In genomic region chr4:159674241-159674640, GRCh38 we compare ENCODE assay signal across 29 cellular contexts.
"Had no signal": no experiment of that assay in that cellular context is flagged by ENCODE, and none has a peak within 500 bp of the region (broad histone marks: within the 10 kb centered on the region; RNA-seq: fewer than 3 reads in every experiment).

No MANE protein-coding gene starts in this region.

- H3K4me3 ChIP-seq: stomach, suprapubic skin, testis, thoracic aorta, thyroid gland, tibial artery, tibial nerve, transverse colon, upper lobe of left lung, upper lobe of right lung, uterus, vagina had no signal

- H3K9me3 Mint-ChIP-seq: stimulated activated memory B cell treated with anti-CD40 and anti-IgM and Interleukin-4, amounts not matched to agents 10 μg/mL and 1 μg/mL and 100 μg/mL, for 72 hours; stimulated activated naive B cell treated with anti-CD40 and anti-IgM and Interleukin-4, amounts not matched to agents 10 μg/mL and 1 μg/mL and 100 μg/mL, for 72 hours; stimulated activated naive CD8-positive, alpha-beta T cell treated with anti-CD3 and anti-CD28 coated beads, Interleukin-15, amount 100 ng/mL, for 72 hours; stimulated activated naive CD8-positive, alpha-beta T cell treated with anti-CD3 and anti-CD28 coated beads, Interleukin-15, Interleukin-2, amounts not matched to agents 100 ng/mL and 50 ng/mL, for 24 hours; type B pancreatic cell had no signal

- H3K27ac Mint-ChIP-seq: stimulated activated effector memory CD8-positive, alpha-beta T cell treated with anti-CD3 and anti-CD28 coated beads, Interleukin-12 subunit alpha, Interleukin-12 subunit beta, amount 100 ng/mL, for 72 hours; stimulated activated memory B cell treated with anti-CD40 and anti-IgM and Interleukin-4, amounts not matched to agents 10 μg/mL and 1 μg/mL and 100 μg/mL, for 72 hours; stimulated activated naive B cell treated with anti-CD40 and anti-IgM and Interleukin-4, amounts not matched to agents 10 μg/mL and 1 μg/mL and 100 μg/mL, for 72 hours; stimulated activated naive CD8-positive, alpha-beta T cell treated with anti-CD3 and anti-CD28 coated beads, Interleukin-15, amount 100 ng/mL, for 72 hours; stimulated activated naive CD8-positive, alpha-beta T cell treated with anti-CD3 and anti-CD28 coated beads, Interleukin-15, Interleukin-2, amounts not matched to agents 100 ng/mL and 50 ng/mL, for 24 hours; type B pancreatic cell had no signal

- H3K4me1 Mint-ChIP-seq: stimulated activated effector memory CD8-positive, alpha-beta T cell treated with anti-CD3 and anti-CD28 coated beads, Interleukin-12 subunit alpha, Interleukin-12 subunit beta, amount 100 ng/mL, for 72 hours; stimulated activated memory B cell treated with anti-CD40 and anti-IgM and Interleukin-4, amounts not matched to agents 10 μg/mL and 1 μg/mL and 100 μg/mL, for 72 hours; stimulated activated naive B cell treated with anti-CD40 and anti-IgM and Interleukin-4, amounts not matched to agents 10 μg/mL and 1 μg/mL and 100 μg/mL, for 72 hours; stimulated activated naive CD8-positive, alpha-beta T cell treated with anti-CD3 and anti-CD28 coated beads, Interleukin-15, amount 100 ng/mL, for 72 hours had no signal

- H3K27me3 Mint-ChIP-seq: stimulated activated memory B cell treated with anti-CD40 and anti-IgM and Interleukin-4, amounts not matched to agents 10 μg/mL and 1 μg/mL and 100 μg/mL, for 72 hours; stimulated activated naive B cell treated with anti-CD40 and anti-IgM and Interleukin-4, amounts not matched to agents 10 μg/mL and 1 μg/mL and 100 μg/mL, for 72 hours; stimulated activated naive CD8-positive, alpha-beta T cell treated with anti-CD3 and anti-CD28 coated beads, Interleukin-15, amount 100 ng/mL, for 72 hours; stimulated activated naive CD8-positive, alpha-beta T cell treated with anti-CD3 and anti-CD28 coated beads, Interleukin-15, Interleukin-2, amounts not matched to agents 100 ng/mL and 50 ng/mL, for 24 hours; type B pancreatic cell had no signal

- H3K9me3 ChIP-seq: stomach, suprapubic skin, testis, thoracic aorta, thyroid gland, tibial artery, tibial nerve, transverse colon, upper lobe of left lung, upper lobe of right lung, uterus, vagina had no signal

- H3K27ac ChIP-seq: stomach, suprapubic skin, testis, thoracic aorta, thyroid gland, tibial artery, tibial nerve, transverse colon, upper lobe of left lung, upper lobe of right lung, uterus, vagina had no signal

- H3K36me3 ChIP-seq: stomach, suprapubic skin, thoracic aorta, thyroid gland, tibial artery, tibial nerve, transverse colon, upper lobe of left lung, upper lobe of right lung, uterus, vagina had no signal

- H3K4me3 Mint-ChIP-seq: stimulated activated effector memory CD8-positive, alpha-beta T cell treated with anti-CD3 and anti-CD28 coated beads, Interleukin-12 subunit alpha, Interleukin-12 subunit beta, amount 100 ng/mL, for 72 hours; stimulated activated memory B cell treated with anti-CD40 and anti-IgM and Interleukin-4, amounts not matched to agents 10 μg/mL and 1 μg/mL and 100 μg/mL, for 72 hours; stimulated activated naive B cell treated with anti-CD40 and anti-IgM and Interleukin-4, amounts not matched to agents 10 μg/mL and 1 μg/mL and 100 μg/mL, for 72 hours; stimulated activated naive CD8-positive, alpha-beta T cell treated with anti-CD3 and anti-CD28 coated beads, Interleukin-15, amount 100 ng/mL, for 72 hours; stimulated activated naive CD8-positive, alpha-beta T cell treated with anti-CD3 and anti-CD28 coated beads, Interleukin-15, Interleukin-2, amounts not matched to agents 100 ng/mL and 50 ng/mL, for 24 hours; type B pancreatic cell had no signal

- ATAC-seq: stimulated activated effector memory CD8-positive, alpha-beta T cell treated with anti-CD3 and anti-CD28 coated beads, Interleukin-12 subunit alpha, Interleukin-12 subunit beta, amount 100 ng/mL, for 72 hours; stimulated activated memory B cell treated with anti-CD40 and anti-IgM and Interleukin-4, amounts not matched to agents 10 μg/mL and 1 μg/mL and 100 μg/mL, for 72 hours; stimulated activated naive B cell treated with anti-CD40 and anti-IgM and Interleukin-4, amounts not matched to agents 10 μg/mL and 1 μg/mL and 100 μg/mL, for 72 hours; stimulated activated naive CD8-positive, alpha-beta T cell treated with anti-CD3 and anti-CD28 coated beads, Interleukin-15, amount 100 ng/mL, for 72 hours; stimulated activated naive CD8-positive, alpha-beta T cell treated with anti-CD3 and anti-CD28 coated beads, Interleukin-15, Interleukin-2, amounts not matched to agents 100 U/mL and 50 U/mL, for 24 hours; upper lobe of right lung had no signal

- DNase-seq: stimulated activated CD4-positive, alpha-beta T cell treated with anti-CD3 and anti-CD28 coated beads, Interleukin-2, amount 100 ng/mL, for 48 hours; stimulated activated CD4-positive, alpha-beta T cell treated with anti-CD3 and anti-CD28 coated beads, Interleukin-4, amount 100 ng/mL, for 1 hour; stimulated activated CD4-positive, alpha-beta T cell treated with anti-CD3 and anti-CD28 coated beads, Interleukin-4, amount 100 ng/mL, for 24 hours; stimulated activated CD4-positive, alpha-beta T cell treated with anti-CD3 and anti-CD28 coated beads, Interleukin-4, amount 100 ng/mL, for 4 hours; stimulated activated CD8-positive, alpha-beta memory T cell treated with anti-CD3 and anti-CD28 coated beads, Interleukin-4, amount 100 ng/mL, for 48 hours; stimulated activated naive B cell treated with anti-CD40 and anti-IgM and Interleukin-4, amounts not matched to agents 10 μg/mL and 1 μg/mL and 100 μg/mL, for 72 hours; stimulated activated naive CD4-positive, alpha-beta T cell; stimulated activated naive CD4-positive, alpha-beta T cell treated with Interleukin-2 at 50 U/mL for 16 hours; stimulated activated naive CD8-positive, alpha-beta T cell treated with anti-CD3 and anti-CD28 coated beads, Interleukin-15, amount 100 ng/mL, for 72 hours; stimulated activated naive CD8-positive, alpha-beta T cell treated with anti-CD3 and anti-CD28 coated beads, Interleukin-15, Interleukin-2, amounts not matched to agents 100 U/mL and 50 U/mL, for 24 hours; stomach; substantia nigra; testis; thyroid gland; tibial artery; transverse colon; trophoblast cell; upper lobe of right lung; uterus had no signal

- H3K36me3 Mint-ChIP-seq: stimulated activated effector memory CD8-positive, alpha-beta T cell treated with anti-CD3 and anti-CD28 coated beads, Interleukin-12 subunit alpha, Interleukin-12 subunit beta, amount 100 ng/mL, for 72 hours; stimulated activated memory B cell treated with anti-CD40 and anti-IgM and Interleukin-4, amounts not matched to agents 10 μg/mL and 1 μg/mL and 100 μg/mL, for 72 hours; stimulated activated naive B cell treated with anti-CD40 and anti-IgM and Interleukin-4, amounts not matched to agents 10 μg/mL and 1 μg/mL and 100 μg/mL, for 72 hours; type B pancreatic cell had no signal

- H3K4me1 ChIP-seq: stomach, suprapubic skin, testis, thyroid gland, tibial artery, tibial nerve, transverse colon, upper lobe of left lung, upper lobe of right lung, uterus, vagina had no signal

- FAIRE-seq: urothelium cell line had no signal

- H3K27me3 ChIP-seq: stomach, suprapubic skin, testis, thyroid gland, tibial artery, tibial nerve, transverse colon, upper lobe of left lung, upper lobe of right lung, uterus, vagina had no signal
